Comparison of ENCODE assay signal across 1 cellular context in the genomic region with DNA sequence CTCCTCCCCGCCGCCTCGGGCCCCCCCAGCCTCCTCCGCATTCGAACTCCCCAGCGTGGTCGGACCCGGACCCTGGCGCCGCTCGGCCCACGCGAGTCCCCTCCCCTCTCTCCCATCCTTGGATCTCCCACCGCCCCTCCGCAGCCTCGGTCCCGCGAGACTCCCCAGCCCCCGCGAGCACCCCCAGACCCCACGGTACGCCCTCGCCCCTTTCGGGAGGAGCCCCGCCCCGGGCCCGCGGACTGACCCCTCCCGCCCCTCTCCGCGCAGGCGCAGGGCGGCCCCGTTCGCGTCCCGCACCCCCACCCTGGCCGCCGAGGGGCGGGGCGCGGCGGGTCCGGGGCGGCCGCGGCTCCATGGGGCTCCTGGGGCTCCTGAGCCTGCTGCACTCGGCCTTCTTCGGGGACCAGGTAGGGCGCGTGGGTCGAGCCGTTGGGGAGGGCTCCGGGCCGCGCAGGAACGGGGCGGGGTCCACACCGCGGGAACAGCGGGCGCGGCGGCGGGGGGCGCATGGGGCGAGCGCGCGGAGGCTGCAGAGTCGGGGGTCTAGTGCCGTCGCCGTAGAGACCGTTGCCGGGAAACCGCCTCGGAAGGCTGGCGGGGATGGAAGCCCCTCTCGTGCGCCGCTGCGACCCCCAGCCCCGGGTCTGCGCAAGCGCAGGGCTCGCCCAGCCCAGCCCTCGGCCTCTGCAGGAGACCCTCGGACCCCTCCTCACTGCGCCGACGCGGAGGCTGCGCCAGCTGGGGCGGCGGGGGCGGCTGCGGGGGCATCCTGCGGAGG.
A peak's percentile ranks its signal among the peaks of the same experiment; 100 is the strongest.
TF ChIP-seq lines count a peak whose summit lies in the region.

No MANE protein-coding gene starts in this region.

TF ChIP-seq in K562, 482 proteins besides CTCF, POLR2A, EP300 and RAD21:
- TF ChIP-seq ZNF609 (CRISPR knock-in tag; IDR thresholded peaks at IDR 0.05; ENCODE audit: borderline replicate concordance) = no peak
- no peak for TF ChIP-seq RAD51 (IDR thresholded peaks at IDR 0.05; ENCODE audit: borderline replicate concordance, low read depth)
- 0 out of 2 replicates have a peak, but pooled peaks have one; percentile 20 for TF ChIP-seq POLR2G (IDR thresholded peaks at IDR 0.05; ENCODE audit: low read depth, low read length)
- TF ChIP-seq VEZF1 (CRISPR knock-in tag; IDR thresholded peaks at IDR 0.05) = 0 out of 2 replicates have a peak, but pooled peaks have one; percentile 33
- peak; percentile 64 for TF ChIP-seq ZBTB7A (IDR thresholded peaks at IDR 0.05; ENCODE audit: borderline replicate concordance, control insufficient read depth, low read depth, low read length)
- peak; percentile 18 for TF ChIP-seq MEIS2 (IDR thresholded peaks at IDR 0.05; ENCODE audit: partially characterized antibody)
- TF ChIP-seq ZNF740 (CRISPR knock-in tag; IDR thresholded peaks at IDR 0.05) = peak; percentile 85
- peak in 1 of 2 experiments; percentile 81; a peak in 2 of 4 replicates for TF ChIP-seq ZNF740 (tag; IDR thresholded peaks at IDR 0.05)
- peak; percentile 22 for TF ChIP-seq PCBP1 (IDR thresholded peaks at IDR 0.05; ENCODE audit: low read depth, low read length, poor library complexity, severe bottlenecking)
- TF ChIP-seq PPARD (CRISPR knock-in tag; IDR thresholded peaks at IDR 0.05) = no peak
- peak in 1 of 2 experiments; percentile 80; a peak in 2 of 4 replicates for TF ChIP-seq NRF1 (conservative IDR thresholded peaks at IDR 0.05 in 1 of 2, IDR thresholded peaks at IDR 0.05 in 1 of 2)
